ENCODE assay signal across 8 cellular contexts in the genomic region with DNA sequence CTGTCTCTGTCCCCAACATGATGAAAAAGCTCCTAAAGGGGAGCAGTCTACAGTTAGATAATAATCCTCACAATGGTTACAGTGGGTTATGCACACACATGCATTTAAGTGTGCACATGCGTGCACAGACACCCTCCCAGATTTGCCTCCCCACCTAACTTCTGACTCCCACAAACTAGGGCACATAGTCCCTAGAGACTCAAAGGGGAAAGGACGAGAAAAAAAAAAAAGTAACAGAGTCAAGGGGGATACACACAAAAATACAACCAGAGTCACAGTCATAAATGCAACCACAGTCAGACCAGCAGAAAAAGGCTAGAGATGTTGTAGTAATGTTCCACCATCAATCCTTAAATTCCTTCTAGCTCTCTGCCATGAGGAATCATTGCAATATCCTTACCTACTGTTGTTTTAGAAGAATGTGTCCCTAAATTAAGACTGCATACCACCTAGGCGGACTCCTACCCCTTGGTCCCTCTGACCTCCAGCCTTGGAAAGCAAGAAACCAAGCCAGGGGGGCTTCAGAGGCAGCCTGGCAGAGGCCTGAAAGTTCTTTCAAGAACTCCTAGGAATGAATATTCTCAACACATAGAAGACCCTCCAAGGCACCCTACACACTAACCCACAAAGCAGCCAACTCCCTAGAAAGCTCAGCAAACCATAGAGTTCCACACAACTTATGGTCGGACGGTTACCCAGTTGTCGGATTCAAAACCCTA. TPM values are rescaled to one million over a fixed set of nuclear protein-coding genes. Genes with fewer than 3 reads are reported as not detected.
DNase-seq lines count a peak whose midpoint lies in the region; ATAC-seq and TF ChIP-seq lines count a peak whose summit lies in the region.

No MANE protein-coding gene starts in this region.

- peaks cover 68% of the 10 kb centered on the region for H3K79me2 ChIP-seq in DOHH2 (ENCODE audit: control insufficient read depth, low read length)

- no peak for TF ChIP-seq POLR2A in prostate gland (IDR thresholded peaks at IDR 0.05)

- H3K4me3 ChIP-seq in DOHH2 (ENCODE audit: low read length) (peak overlapping the region; percentile 95), SK-N-MC (peak overlapping the region; percentile 97), fibroblast of mammary gland (ENCODE audit: control insufficient read depth, low read depth, low read length) (peak overlapping the region; percentile 90), prostate gland (peak overlapping the region; percentile 83 to 96)

- ATAC-seq in GM21423 (IDR thresholded peaks at IDR 0.05; ENCODE audit: unreplicated experiment) = no peak

- H3K9me3 ChIP-seq in DOHH2 (ENCODE audit: control insufficient read depth, insufficient read depth, low read length) (no peaks in the 10 kb centered on the region), SK-N-MC (ENCODE audit: low read depth, low read length) (no peaks in the 10 kb centered on the region), prostate gland (no peaks in the 10 kb centered on the region)

- H3K4me2 ChIP-seq in DOHH2 (ENCODE audit: low read length) = peak overlapping the region; percentile 93

- peaks cover 19% of the 10 kb centered on the region; the same call in 1 of the 2 replicates for H4K20me1 ChIP-seq in DOHH2 (ENCODE audit: control insufficient read depth, insufficient read depth, low read depth, low read length)

- no peaks in the 10 kb centered on the region for H3K9me2 ChIP-seq in DOHH2 (replicated peaks; ENCODE audit: control insufficient read depth, low read length)

- intact Hi-C loops in prostate gland (cut with DNase I) = no loop called here

- no peaks in the 10 kb centered on the region for H3K27me3 ChIP-seq in DOHH2 (ENCODE audit: control insufficient read depth, low read length)
- H3K27me3 ChIP-seq in prostate gland (replicated peaks; ENCODE audit: insufficient read depth) = no peaks in the 10 kb centered on the region

- peaks cover 3% of the 10 kb centered on the region; the same call in 1 of the 2 replicates for H3F3A ChIP-seq in DOHH2 (ENCODE audit: control insufficient read depth, insufficient read depth)

- H3K9ac ChIP-seq in SK-N-MC (ENCODE audit: insufficient read length) = peak overlapping the region; percentile 91

- H3K36me3 ChIP-seq in DOHH2 (ENCODE audit: control insufficient read depth, low read length) = peaks cover 80% of the 10 kb centered on the region
- H3K36me3 ChIP-seq in SK-N-MC (ENCODE audit: insufficient read depth, low read length) = peaks cover 20% of the 10 kb centered on the region; the same call in 1 of the 2 replicates
- peaks cover 5 to 7% of the 10 kb centered on the region in 2 donors for H3K36me3 ChIP-seq in prostate gland

- DNase-seq in SK-N-MC (ENCODE audit: low read depth, low spot score) = no peak
- DNase-seq in fibroblast of mammary gland (ENCODE audit: low read depth) = no peak
- no peak for DNase-seq in prostate gland (ENCODE audit: low spot score)
- no peak for DNase-seq in A172 (ENCODE audit: low spot score)
- no peak for DNase-seq in putamen (ENCODE audit: low spot score)
- DNase-seq in stimulated activated naive CD4-positive, alpha-beta T cell (lab: John Stamatoyannopoulos, UW) = no peak

- H3K27ac ChIP-seq in DOHH2 (ENCODE audit: low read depth, low read length) (peak overlapping the region; percentile 83), SK-N-MC (no peak overlapping the region), prostate gland (peak overlapping the region; percentile 96 to 97)

- WGBS in prostate gland = 27% methylated on average over 6 of the region's 6 CpGs

- peaks cover 52% of the 10 kb centered on the region for H3K4me1 ChIP-seq in DOHH2 (ENCODE audit: control insufficient read depth, low read length)
- no peaks in the 10 kb centered on the region for H3K4me1 ChIP-seq in prostate gland (replicated peaks)

- TF ChIP-seq CTCF in DOHH2 (IDR thresholded peaks at IDR 0.05; ENCODE audit: low read depth, low read length, poor library complexity, severe bottlenecking) (no peak), fibroblast of mammary gland (conservative IDR thresholded peaks at IDR 0.05; ENCODE audit: control insufficient read depth, insufficient read depth, low read depth, low read length) (no peak), prostate gland (IDR thresholded peaks at IDR 0.05) (no peak)

RNA-seq across cellular contexts. Expression of a gene that starts 1.3 kb away (rescaled TPM):
- 10 to 100 TPM; 18.5 to 30.2 TPM for total RNA-seq in prostate gland
- 14.5 and 16.6 TPM in 2 replicates for total RNA-seq in A172 (2014; rRNA removed; shearing (Covaris generic))

RNA-seq across cellular contexts. Expression of a gene that starts 6.2 kb away (rescaled TPM):
- 100 to 1,000 TPM in 1 of 2 donors, 10 to 100 TPM in 1; 88.6 to 122 TPM for total RNA-seq in prostate gland
- total RNA-seq in A172 (2014; rRNA removed; shearing (Covaris generic)) = 192 and 204 TPM in 2 replicates

RNA-seq across cellular contexts. Expression of a gene that starts 10.5 kb away (rescaled TPM):
- total RNA-seq in prostate gland = 100 to 1,000 TPM; 109 to 386 TPM
- 19.9 and 28.4 TPM in 2 replicates for total RNA-seq in A172 (2014; rRNA removed; shearing (Covaris generic))

RNA-seq across cellular contexts. Expression of a gene that starts 10.6 kb away (rescaled TPM):
- total RNA-seq in prostate gland = 10 to 100 TPM; 18.1 to 28.3 TPM
- 10.9 and 11.2 TPM in 2 replicates for total RNA-seq in A172 (2014; rRNA removed; shearing (Covaris generic))

RNA-seq across cellular contexts. Expression of a gene that starts 20.3 kb away (rescaled TPM):
- total RNA-seq in prostate gland = 100 to 1,000 TPM; 234 to 404 TPM
- 280 and 326 TPM in 2 replicates for total RNA-seq in A172 (2014; rRNA removed; shearing (Covaris generic))
